Comparison of ENCODE assay signal across 29 cellular contexts in the genomic region with DNA sequence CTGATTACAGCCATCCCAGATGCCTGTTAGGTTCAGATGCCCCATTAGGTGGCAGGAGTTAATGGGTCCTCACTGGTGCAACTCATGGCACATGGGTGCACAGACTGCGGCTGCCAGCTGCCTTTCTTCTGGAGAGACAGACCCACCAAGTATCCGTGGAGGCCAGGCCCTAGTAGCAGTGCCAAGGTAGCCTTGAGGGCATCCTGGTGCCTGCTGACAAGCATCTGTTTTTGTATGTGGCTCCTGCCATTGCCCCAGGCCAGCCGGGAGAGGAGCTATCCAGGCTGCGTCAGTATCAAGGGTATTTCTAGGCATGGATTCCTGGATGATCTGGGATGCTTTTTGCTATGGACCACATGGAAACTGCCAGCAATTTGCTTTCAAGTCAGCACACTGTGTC.
"Had no signal": no experiment of that assay in that cellular context is flagged by ENCODE, and none has a peak within 500 bp of the region (broad histone marks: within the 10 kb centered on the region; RNA-seq: fewer than 3 reads in every experiment).

No MANE protein-coding gene starts in this region.

- H3K9me3 Mint-ChIP-seq: memory B cell; natural killer cell treated with Interleukin-12 subunit alpha and Interleukin-12 subunit beta and Interleukin-15 and Interleukin-18, amount 100 ng/mL, for 72 hours; neural crest cell; type B pancreatic cell had no signal

- H3K4me1 ChIP-seq: heart left ventricle, left lung, prostate gland, tibial nerve had no signal

- H3K27ac Mint-ChIP-seq: immature natural killer cell; memory B cell; naive thymus-derived CD4-positive, alpha-beta T cell; natural killer cell treated with Interleukin-12 subunit alpha and Interleukin-12 subunit beta and Interleukin-15 and Interleukin-18, amount 100 ng/mL, for 72 hours; stimulated activated effector memory CD8-positive, alpha-beta T cell treated with anti-CD3 and anti-CD28 coated beads, Interleukin-12 subunit alpha, Interleukin-12 subunit beta, amount 100 ng/mL, for 72 hours; stimulated activated naive CD8-positive, alpha-beta T cell treated with anti-CD3 and anti-CD28 coated beads, Interleukin-15, amount 100 ng/mL, for 72 hours; type B pancreatic cell had no signal

- H3K4me3 Mint-ChIP-seq: immature natural killer cell; memory B cell; naive thymus-derived CD4-positive, alpha-beta T cell; natural killer cell treated with Interleukin-12 subunit alpha and Interleukin-12 subunit beta and Interleukin-15 and Interleukin-18, amount 100 ng/mL, for 72 hours; neural crest cell; stimulated activated effector memory CD8-positive, alpha-beta T cell treated with anti-CD3 and anti-CD28 coated beads, Interleukin-12 subunit alpha, Interleukin-12 subunit beta, amount 100 ng/mL, for 72 hours; stimulated activated naive CD8-positive, alpha-beta T cell treated with anti-CD3 and anti-CD28 coated beads, Interleukin-15, amount 100 ng/mL, for 72 hours; type B pancreatic cell had no signal

- H3K27me3 Mint-ChIP-seq: natural killer cell treated with Interleukin-12 subunit alpha and Interleukin-12 subunit beta and Interleukin-15 and Interleukin-18, amount 100 ng/mL, for 72 hours; type B pancreatic cell had no signal

- H3K36me3 ChIP-seq: heart left ventricle, left lung, neutrophil, ovary, prostate gland, sigmoid colon, spleen, tibial nerve, vagina had no signal

- H3K4me1 Mint-ChIP-seq: immature natural killer cell; memory B cell; neural crest cell; stimulated activated effector memory CD8-positive, alpha-beta T cell treated with anti-CD3 and anti-CD28 coated beads, Interleukin-12 subunit alpha, Interleukin-12 subunit beta, amount 100 ng/mL, for 72 hours; stimulated activated naive CD8-positive, alpha-beta T cell treated with anti-CD3 and anti-CD28 coated beads, Interleukin-15, amount 100 ng/mL, for 72 hours had no signal

- H3K4me3 ChIP-seq: heart left ventricle, left lung, lung, mucosa of descending colon, ovary, prostate gland, sigmoid colon, spleen, tibial nerve, vagina had no signal

- ATAC-seq: left colon; left lung; naive thymus-derived CD4-positive, alpha-beta T cell; natural killer cell treated with Interleukin-12 subunit alpha and Interleukin-12 subunit beta and Interleukin-15 and Interleukin-18, amount 100 ng/mL, for 72 hours; stimulated activated effector memory CD8-positive, alpha-beta T cell treated with anti-CD3 and anti-CD28 coated beads, Interleukin-12 subunit alpha, Interleukin-12 subunit beta, amount 100 ng/mL, for 72 hours; stimulated activated naive CD8-positive, alpha-beta T cell treated with anti-CD3 and anti-CD28 coated beads, Interleukin-15, amount 100 ng/mL, for 72 hours had no signal

- DNase-seq: heart left ventricle; hypothalamus; immature natural killer cell; kidney; left colon; left lung; midbrain; mucosa of descending colon; naive thymus-derived CD4-positive, alpha-beta T cell; occipital lobe; ovary; retina; sigmoid colon; small intestine; spleen; stimulated activated CD4-positive, alpha-beta T cell treated with anti-CD3 and anti-CD28 coated beads, Interleukin-4, amount 100 ng/mL, for 24 hours; stimulated activated naive CD4-positive, alpha-beta T cell treated with Interleukin-2 at 50 U/mL for 16 hours; stimulated activated naive CD8-positive, alpha-beta T cell treated with anti-CD3 and anti-CD28 coated beads, Interleukin-15, amount 100 ng/mL, for 72 hours; substantia nigra had no signal

- H3K9me3 ChIP-seq: heart left ventricle, left lung, mucosa of descending colon, neutrophil, ovary, prostate gland, sigmoid colon, spleen, tibial nerve, vagina had no signal

- H3K27me3 ChIP-seq: heart left ventricle, left lung, neutrophil, ovary, sigmoid colon, spleen, tibial nerve, vagina had no signal

- H3K27ac ChIP-seq: heart left ventricle, left lung, neutrophil, ovary, prostate gland, sigmoid colon, spleen, tibial nerve, vagina had no signal

- H3K36me3 Mint-ChIP-seq: immature natural killer cell; memory B cell; naive thymus-derived CD4-positive, alpha-beta T cell; natural killer cell treated with Interleukin-12 subunit alpha and Interleukin-12 subunit beta and Interleukin-15 and Interleukin-18, amount 100 ng/mL, for 72 hours; stimulated activated effector memory CD8-positive, alpha-beta T cell treated with anti-CD3 and anti-CD28 coated beads, Interleukin-12 subunit alpha, Interleukin-12 subunit beta, amount 100 ng/mL, for 72 hours; type B pancreatic cell had no signal
